Comparison of ENCODE assay signal across 8 cellular contexts in genomic region chr7:151782598-151783448, GRCh38.
A peak's percentile ranks its signal among the peaks of the same experiment; 100 is the strongest.
DNase-seq lines count a peak whose midpoint lies in the region; ATAC-seq and TF ChIP-seq lines count a peak whose summit lies in the region.

No MANE protein-coding gene starts in this region.

- intact Hi-C loops in stomach (cut with DNase I; ENCODE audit: low total_unique reads): loop anchor here (10.0 kb wide), 1 partner anchor 152 kb away; no protein-coding TSS in a partner anchor

- 11 to 13% (median 11%) methylated on average over 41 to 55 of the region's 55 CpGs for whole genome bisulfite sequencing in stomach, 5 donors

- no peaks in the 10 kb centered on the region for H3K27me3 Mint-ChIP-seq in activated T-cell treated with anti-CD3 and anti-CD28 coated beads, Interleukin-2, amount 50 U/mL, for 72 hours (ENCODE audit: low read depth)
- peaks cover 7% of the 10 kb centered on the region for H3K27me3 Mint-ChIP-seq in neural crest cell (ENCODE audit: low read depth)

- no peak for TF ChIP-seq POLR2A in stomach (IDR thresholded peaks at IDR 0.05)

- CTCF ChIA-PET in AG04449 (lab: Yijun Ruan, JAX): interaction anchor here (0.7 to 4.8 kb wide), 50 partner anchors 10 to 467 kb away, joined by 3 to 65 read pairs (median 4); no protein-coding TSS in a partner anchor

- H3K36me3 ChIP-seq in stomach: peaks cover 8 to 53% (median 39%) of the 10 kb centered on the region in 4 donors

- H3K9me3 Mint-ChIP-seq in activated T-cell treated with anti-CD3 and anti-CD28 coated beads, Interleukin-2, amount 50 U/mL, for 72 hours: no peaks in the 10 kb centered on the region
- peaks cover 2% of the 10 kb centered on the region for H3K9me3 Mint-ChIP-seq in neural crest cell

- no peak for TF ChIP-seq EP300 in stomach (IDR thresholded peaks at IDR 0.05)

- no peaks in the 10 kb centered on the region for H3K27me3 ChIP-seq in stomach

- POLR2A ChIA-PET in AG04449 (lab: Yijun Ruan, JAX): no interaction called here

- ATAC-seq in GM18868 (IDR thresholded peaks at IDR 0.05; ENCODE audit: unreplicated experiment): peak; percentile 92
- ATAC-seq in HG03103 (IDR thresholded peaks at IDR 0.05; ENCODE audit: low read depth, unreplicated experiment): peak; percentile 89
- peak; percentile 96 to 97 for ATAC-seq in activated T-cell treated with anti-CD3 and anti-CD28 coated beads, Interleukin-2, amount 50 U/mL, for 72 hours (replicated peaks in 1 of 2)

- H3K4me3 ChIP-seq in AG04449 (ENCODE audit: low read depth, low read length) (peak overlapping the region; percentile 42), stomach (peak overlapping the region; percentile 19 to 44 (median 28))

- peak overlapping the region; percentile 2 to 71 (median 64) for H3K27ac ChIP-seq in stomach

- H3K4me3 Mint-ChIP-seq in activated T-cell treated with anti-CD3 and anti-CD28 coated beads, Interleukin-2, amount 50 U/mL, for 72 hours: peak overlapping the region; percentile 81 to 85
- H3K4me3 Mint-ChIP-seq in neural crest cell: peak overlapping the region; percentile 24

- H3K27ac Mint-ChIP-seq in activated T-cell treated with anti-CD3 and anti-CD28 coated beads, Interleukin-2, amount 50 U/mL, for 72 hours: peak overlapping the region; percentile 18
- H3K27ac Mint-ChIP-seq in neural crest cell (ENCODE audit: unreplicated experiment): peak overlapping the region; percentile 50

- peaks cover 0 to 1% of the 10 kb centered on the region in 2 donors for H3K36me3 Mint-ChIP-seq in activated T-cell treated with anti-CD3 and anti-CD28 coated beads, Interleukin-2, amount 50 U/mL, for 72 hours (ENCODE audit: insufficient read depth in 2 of 2)
- no peaks in the 10 kb centered on the region for H3K36me3 Mint-ChIP-seq in neural crest cell (ENCODE audit: low read depth)

- peaks cover 13% of the 10 kb centered on the region for H3K4me1 Mint-ChIP-seq in activated T-cell treated with anti-CD3 and anti-CD28 coated beads, Interleukin-2, amount 50 U/mL, for 72 hours (ENCODE audit: low read depth)
- no peaks in the 10 kb centered on the region for H3K4me1 Mint-ChIP-seq in neural crest cell

- peak; percentile 90 for TF ChIP-seq CTCF in AG04449 (IDR thresholded peaks at IDR 0.05; ENCODE audit: insufficient read depth, low read length, missing control alignments)
- TF ChIP-seq CTCF in neural crest cell (conservative IDR thresholded peaks at IDR 0.05): peak; percentile 97
- peak in 5 of 7 experiments; percentile 68 to 95 (median 88) for TF ChIP-seq CTCF in stomach (IDR thresholded peaks at IDR 0.05)

- H3K9me3 ChIP-seq in stomach: no peaks in the 10 kb centered on the region

- H3K4me1 ChIP-seq in stomach: peaks cover 7 to 14% (median 12%) of the 10 kb centered on the region in 4 donors

- DNase-seq in AG04449 (ENCODE audit: low read depth, low spot score): no peak
- peak; percentile 30 for DNase-seq in OCI-M1 (lab: John Stamatoyannopoulos, UW)
- DNase-seq in activated T-cell treated with anti-CD3 and anti-CD28 coated beads, Interleukin-2, amount 50 U/mL, for 72 hours: peak; percentile 86
- peak; percentile 31 for DNase-seq in fibroblast of peridontal ligament (ENCODE audit: extremely low read depth)
- peak; percentile 79 for DNase-seq in neural crest cell (ENCODE audit: low read depth, low spot score)
- peak; percentile 79 for DNase-seq in stomach
